Comparison of ENCODE assay signal across 21 cellular contexts in the genomic region with DNA sequence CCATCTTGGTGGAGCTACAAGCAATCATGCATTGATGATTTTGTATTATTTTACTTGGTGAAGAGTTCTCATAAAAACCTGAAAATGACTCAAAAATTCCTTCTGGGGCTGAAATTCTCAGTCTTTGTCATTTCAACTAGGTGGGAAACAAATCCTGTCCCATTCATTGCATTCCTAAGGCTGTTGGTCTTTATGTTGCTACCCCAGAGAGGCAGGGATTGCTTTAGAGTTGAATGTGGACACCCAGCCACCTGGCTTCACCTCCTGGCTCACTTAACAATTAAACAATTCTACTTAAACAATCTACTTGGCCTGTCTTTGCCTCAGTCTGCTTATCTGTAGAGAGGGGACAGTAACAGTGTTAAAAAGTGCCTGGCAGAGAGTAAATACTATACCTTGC.
DNase-seq lines count a peak whose midpoint lies in the region; ATAC-seq and TF ChIP-seq lines count a peak whose summit lies in the region.
"Had no signal": no experiment of that assay in that cellular context is flagged by ENCODE, and none has a peak within 500 bp of the region (broad histone marks: within the 10 kb centered on the region; RNA-seq: fewer than 3 reads in every experiment).

No MANE protein-coding gene starts in this region.

- no peaks in the 10 kb centered on the region for H4K20me1 ChIP-seq in GM23338 (replicated peaks; ENCODE audit: insufficient read depth)
- H4K20me1 ChIP-seq: BLaER1 treated with 17β-estradiol and CSF1 and Interleukin-3, amounts not matched to agents 10 nM and 100 nM had no signal

- 0 out of 2 replicates have a peak overlapping the region, but pooled peaks have one; percentile 67 for H2AFZ ChIP-seq in GM23338
- H2AFZ ChIP-seq: GM23248 had no signal

- no peak for TF ChIP-seq EP300 in esophagus muscularis mucosa (IDR thresholded peaks at IDR 0.05)

- peak; percentile 57 for ATAC-seq in GM23338
- ATAC-seq in GM19452 (IDR thresholded peaks at IDR 0.05; ENCODE audit: unreplicated experiment): no peak
- ATAC-seq: A549; CD8-positive, alpha-beta T cell had no signal

- H3K9me3 ChIP-seq in HAP-1: no peaks in the 10 kb centered on the region
- H3K9me3 ChIP-seq in NT2/D1 (ENCODE audit: insufficient read depth, low read length): no peaks in the 10 kb centered on the region
- no peaks in the 10 kb centered on the region for H3K9me3 ChIP-seq in esophagus muscularis mucosa
- no peaks in the 10 kb centered on the region for H3K9me3 ChIP-seq in uterus
- H3K9me3 ChIP-seq: A549; BE2C; BLaER1 treated with 17β-estradiol and CSF1 and Interleukin-3, amounts not matched to agents 10 nM and 100 nM; Caco-2 had no signal

- peaks cover 13% of the 10 kb centered on the region for H3K4me1 Mint-ChIP-seq in GM23338
- H3K4me1 Mint-ChIP-seq: CD14-positive monocyte had no signal

- H3K27ac Mint-ChIP-seq in GM23338: no peak overlapping the region
- H3K27ac Mint-ChIP-seq: CD14-positive monocyte; CD8-positive, alpha-beta T cell; HFFc6 had no signal

- peaks cover 12% of the 10 kb centered on the region; the same call in 1 of the 2 replicates for H3K4me1 ChIP-seq in GM23338 (ENCODE audit: insufficient read depth)
- H3K4me1 ChIP-seq in HAP-1: peaks cover 52% of the 10 kb centered on the region
- H3K4me1 ChIP-seq in NT2/D1 (ENCODE audit: insufficient read depth, insufficient read length): peaks cover 2% of the 10 kb centered on the region
- H3K4me1 ChIP-seq in esophagus muscularis mucosa: peaks cover 0 to 16% (median 13%) of the 10 kb centered on the region in 4 donors
- no peaks in the 10 kb centered on the region for H3K4me1 ChIP-seq in uterus
- H3K4me1 ChIP-seq: A549; BE2C; BLaER1 treated with 17β-estradiol and CSF1 and Interleukin-3, amounts not matched to agents 10 nM and 100 nM; Caco-2 had no signal

- TF ChIP-seq POLR2A in esophagus muscularis mucosa (IDR thresholded peaks at IDR 0.05; ENCODE audit: low read depth) (no peak), uterus (IDR thresholded peaks at IDR 0.05) (no peak)

- H3F3A ChIP-seq in GM23338 (replicated peaks; ENCODE audit: low read depth): no peaks in the 10 kb centered on the region

- no peak overlapping the region for H3K9ac ChIP-seq in NT2/D1 (ENCODE audit: insufficient read length, low read depth)
- H3K9ac ChIP-seq: BLaER1 treated with 17β-estradiol and CSF1 and Interleukin-3, amounts not matched to agents 10 nM and 100 nM; GM23248 had no signal

- no peak overlapping the region for H3K4me3 Mint-ChIP-seq in GM23338
- H3K4me3 Mint-ChIP-seq: CD14-positive monocyte; CD8-positive, alpha-beta T cell; HFFc6 had no signal

- H3K27me3 ChIP-seq in GM23338 (ENCODE audit: insufficient read depth): no peaks in the 10 kb centered on the region
- H3K27me3 ChIP-seq in HAP-1 (ENCODE audit: low read depth): no peaks in the 10 kb centered on the region
- H3K27me3 ChIP-seq in NT2/D1 (ENCODE audit: insufficient read depth, insufficient read length): no peaks in the 10 kb centered on the region
- no peaks in the 10 kb centered on the region for H3K27me3 ChIP-seq in esophagus muscularis mucosa
- no peaks in the 10 kb centered on the region for H3K27me3 ChIP-seq in uterus
- H3K27me3 ChIP-seq: BE2C; BLaER1 treated with 17β-estradiol and CSF1 and Interleukin-3, amounts not matched to agents 10 nM and 100 nM had no signal

- no peaks in the 10 kb centered on the region for H3K27me3 Mint-ChIP-seq in GM23338 (ENCODE audit: insufficient read depth, low read depth, poor library complexity)

- peak; percentile 41 for DNase-seq in GM23338 (ENCODE audit: low spot score)
- DNase-seq in HAP-1 (ENCODE audit: low spot score in 2 of 2): peak; percentile 60 to 76
- peak; percentile 30 for DNase-seq in NT2/D1 (ENCODE audit: low read depth, low spot score)
- peak; percentile 17 for DNase-seq in esophagus muscularis mucosa (ENCODE audit: extremely low spot score)
- no peak for DNase-seq in CD1c-positive myeloid dendritic cell (ENCODE audit: extremely low spot score)
- DNase-seq in A172 (ENCODE audit: low spot score): no peak
- DNase-seq in uterus: no peak
- DNase-seq: ACHN; AML-193; BE2C; Caco-2; CD8-positive, alpha-beta T cell; DMS153; DND-41; GM23248; HFFc6 had no signal

- no peak overlapping the region for H3K4me2 ChIP-seq in GM23338
- H3K4me2 ChIP-seq: A549; BLaER1 treated with 17β-estradiol and CSF1 and Interleukin-3, amounts not matched to agents 10 nM and 100 nM had no signal

- TF ChIP-seq CTCF in GM23338 (conservative IDR thresholded peaks at IDR 0.05; ENCODE audit: low read depth in 2 of 2) (no peak), esophagus muscularis mucosa (IDR thresholded peaks at IDR 0.05) (no peak), uterus (IDR thresholded peaks at IDR 0.05) (no peak)

- H3K36me3 ChIP-seq in GM23338 (ENCODE audit: insufficient read depth): no peaks in the 10 kb centered on the region
- H3K36me3 ChIP-seq in HAP-1 (replicated peaks): no peaks in the 10 kb centered on the region
- H3K36me3 ChIP-seq in NT2/D1 (ENCODE audit: insufficient read depth, insufficient read length, low read length): no peaks in the 10 kb centered on the region
- H3K36me3 ChIP-seq in esophagus muscularis mucosa: no peaks in the 10 kb centered on the region
- H3K36me3 ChIP-seq in uterus: no peaks in the 10 kb centered on the region
- H3K36me3 ChIP-seq: BE2C; BLaER1 treated with 17β-estradiol and CSF1 and Interleukin-3, amounts not matched to agents 10 nM and 100 nM had no signal

- no peaks in the 10 kb centered on the region; the same call in 1 of the 2 replicates for H3K9me2 ChIP-seq in GM23338 (ENCODE audit: insufficient read depth)

- no peaks in the 10 kb centered on the region for H3K36me3 Mint-ChIP-seq in GM23338 (ENCODE audit: low read depth)
- H3K36me3 Mint-ChIP-seq: CD14-positive monocyte; CD8-positive, alpha-beta T cell had no signal

- in situ Hi-C loops in HAP-1 (cut with MboI; ENCODE audit: low sequenced_read_pairs): no loop called here

- no peaks in the 10 kb centered on the region for H3K9me3 Mint-ChIP-seq in GM23338
- H3K9me3 Mint-ChIP-seq: HFFc6 had no signal

- no peaks in the 10 kb centered on the region for H3K79me2 ChIP-seq in GM23338 (replicated peaks; ENCODE audit: insufficient read depth)

- intact Hi-C loops in esophagus muscularis mucosa (cut with DNase I) (no loop called here), uterus (cut with DNase I; ENCODE audit: low total_unique reads) (no loop called here)

- H3K27ac ChIP-seq in GM23338 (ENCODE audit: low read depth) (no peak overlapping the region), esophagus muscularis mucosa (replicated peaks in 1 of 4) (no peak overlapping the region), uterus (no peak overlapping the region)
- H3K27ac ChIP-seq: 22Rv1; A549; BLaER1 treated with 17β-estradiol and CSF1 and Interleukin-3, amounts not matched to agents 10 nM and 100 nM; GM23248 had no signal

- H3K4me3 ChIP-seq in GM23338 (no peak overlapping the region), HAP-1 (no peak overlapping the region), NT2/D1 (ENCODE audit: insufficient read length, low read depth) (no peak overlapping the region), esophagus muscularis mucosa (no peak overlapping the region), uterus (no peak overlapping the region)
- H3K4me3 ChIP-seq: A549; BLaER1 treated with 17β-estradiol and CSF1 and Interleukin-3, amounts not matched to agents 10 nM and 100 nM; GM23248 had no signal

TF ChIP-seq in GM23338, 12 proteins besides CTCF, POLR2A, EP300 and RAD21 (continues in another document):
- TF ChIP-seq ZNF331 (CRISPR knock-in tag; IDR thresholded peaks at IDR 0.05; ENCODE audit: low read depth): no peak
- TF ChIP-seq EZH2phosphoT487 (IDR thresholded peaks at IDR 0.05; ENCODE audit: unreplicated experiment): no peak
- TF ChIP-seq POLR2AphosphoS5 (IDR thresholded peaks at IDR 0.05; ENCODE audit: low read depth): no peak
- TF ChIP-seq, protein P1, sequence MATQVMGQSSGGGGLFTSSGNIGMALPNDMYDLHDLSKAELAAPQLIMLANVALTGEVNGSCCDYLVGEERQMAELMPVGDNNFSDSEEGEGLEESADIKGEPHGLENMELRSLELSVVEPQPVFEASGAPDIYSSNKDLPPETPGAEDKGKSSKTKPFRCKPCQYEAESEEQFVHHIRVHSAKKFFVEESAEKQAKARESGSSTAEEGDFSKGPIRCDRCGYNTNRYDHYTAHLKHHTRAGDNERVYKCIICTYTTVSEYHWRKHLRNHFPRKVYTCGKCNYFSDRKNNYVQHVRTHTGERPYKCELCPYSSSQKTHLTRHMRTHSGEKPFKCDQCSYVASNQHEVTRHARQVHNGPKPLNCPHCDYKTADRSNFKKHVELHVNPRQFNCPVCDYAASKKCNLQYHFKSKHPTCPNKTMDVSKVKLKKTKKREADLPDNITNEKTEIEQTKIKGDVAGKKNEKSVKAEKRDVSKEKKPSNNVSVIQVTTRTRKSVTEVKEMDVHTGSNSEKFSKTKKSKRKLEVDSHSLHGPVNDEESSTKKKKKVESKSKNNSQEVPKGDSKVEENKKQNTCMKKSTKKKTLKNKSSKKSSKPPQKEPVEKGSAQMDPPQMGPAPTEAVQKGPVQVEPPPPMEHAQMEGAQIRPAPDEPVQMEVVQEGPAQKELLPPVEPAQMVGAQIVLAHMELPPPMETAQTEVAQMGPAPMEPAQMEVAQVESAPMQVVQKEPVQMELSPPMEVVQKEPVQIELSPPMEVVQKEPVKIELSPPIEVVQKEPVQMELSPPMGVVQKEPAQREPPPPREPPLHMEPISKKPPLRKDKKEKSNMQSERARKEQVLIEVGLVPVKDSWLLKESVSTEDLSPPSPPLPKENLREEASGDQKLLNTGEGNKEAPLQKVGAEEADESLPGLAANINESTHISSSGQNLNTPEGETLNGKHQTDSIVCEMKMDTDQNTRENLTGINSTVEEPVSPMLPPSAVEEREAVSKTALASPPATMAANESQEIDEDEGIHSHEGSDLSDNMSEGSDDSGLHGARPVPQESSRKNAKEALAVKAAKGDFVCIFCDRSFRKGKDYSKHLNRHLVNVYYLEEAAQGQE (IDR thresholded peaks at IDR 0.05; ENCODE audit: unreplicated experiment): no peak

Comparison
In these comparisons a context has a peak if more than half of its experiments do, and no peak if none do; other contexts are left out.
1. DNase-seq: peak in GM23338 (single experiment), HAP-1 (2 of 2), NT2/D1 (single experiment) and esophagus muscularis mucosa (single experiment); none in CD1c-positive myeloid dendritic cell (single experiment), A172 (single experiment) and uterus (0 of 2).